In genomic region chr6:70997379-70997778, GRCh38 we compare ENCODE assay signal across 39 cellular contexts. TPM values are rescaled to one million over a fixed set of nuclear protein-coding genes. Genes with fewer than 3 reads are reported as not detected.
"Had no signal": no experiment of that assay in that cellular context is flagged by ENCODE, and none has a peak within 500 bp of the region (broad histone marks: within the 10 kb centered on the region; RNA-seq: fewer than 3 reads in every experiment).

No MANE protein-coding gene starts in this region.

- H3K9me3 ChIP-seq: adrenal gland, body of pancreas, breast epithelium had no signal

- H3K4me1 Mint-ChIP-seq: activated B cell treated with CpG ODN at 0.5 μM for 24 hours; activated CD4-positive, alpha-beta T cell treated with anti-CD3 and anti-CD28 coated beads, Interleukin-2, amount 10 ng/mL, durations not matched to agents 24 days and 14 days; activated naive CD8-positive, alpha-beta T cell treated with anti-CD3 and anti-CD28 coated beads for 36 hours; activated T-helper 17 cell treated with anti-CD3 and anti-CD28 coated beads, Interleukin-2, amount 50 U/mL, for 72 hours had no signal

- H3K4me3 ChIP-seq: adrenal gland, body of pancreas, breast epithelium had no signal

- H3K27ac Mint-ChIP-seq: activated B cell treated with CpG ODN at 0.5 μM for 24 hours; activated CD4-positive, alpha-beta memory T cell treated with anti-CD3 and anti-CD28 coated beads for 36 hours; activated CD4-positive, alpha-beta T cell treated with anti-CD3 and anti-CD28 coated beads, Interleukin-2, amount 10 ng/mL, durations not matched to agents 24 days and 14 days; activated CD8-positive, alpha-beta T cell treated with anti-CD3 and anti-CD28 coated beads for 36 hours; activated naive CD4-positive, alpha-beta T cell treated with anti-CD3 and anti-CD28 coated beads for 36 hours; activated naive CD4-positive, alpha-beta T cell treated with anti-CD3 and anti-CD28 coated beads, Interleukin-2, amount 50 U/mL, for 72 hours; activated naive CD8-positive, alpha-beta T cell treated with anti-CD3 and anti-CD28 coated beads for 36 hours; activated T-cell treated with anti-CD3 and anti-CD28 coated beads, Interleukin-2, amount 50 U/mL, for 72 hours; activated T-helper 1 cell treated with anti-CD3 and anti-CD28 coated beads, Interleukin-12 subunit alpha, Interleukin-12 subunit beta, Interleukin-2, Interleukin-4 antibody, amounts not matched to agents 30 ng/mL and 10 ng/mL and 1 ng/mL, durations not matched to agents 14 hours and 24 hours and 36 hours; activated T-helper 17 cell treated with anti-CD3 and anti-CD28 coated beads, Interleukin-2, amount 50 U/mL, for 72 hours; T-helper 1 cell treated with Interleukin-12 subunit alpha and Interleukin-12 subunit beta and Interleukin-4 antibody, amounts not matched to agents 30 μg/mL and 1 μg/mL, for 36 hours; T-helper 2 cell treated with Interferon-gamma antibody and Interleukin-4, amounts not matched to agents 5 μg/mL and 100 μg/mL, for 36 hours had no signal

- H3K9me3 Mint-ChIP-seq: activated CD4-positive, alpha-beta memory T cell treated with anti-CD3 and anti-CD28 coated beads for 36 hours; activated CD4-positive, alpha-beta T cell treated with anti-CD3 and anti-CD28 coated beads, Interleukin-2, amount 10 ng/mL, durations not matched to agents 24 days and 14 days; activated CD8-positive, alpha-beta T cell treated with anti-CD3 and anti-CD28 coated beads for 36 hours; activated naive CD4-positive, alpha-beta T cell treated with anti-CD3 and anti-CD28 coated beads, Interleukin-2, amount 50 U/mL, for 72 hours; activated naive CD8-positive, alpha-beta T cell treated with anti-CD3 and anti-CD28 coated beads for 36 hours; activated T-cell treated with anti-CD3 and anti-CD28 coated beads, Interleukin-2, amount 50 U/mL, for 4 hours; activated T-cell treated with anti-CD3 and anti-CD28 coated beads, Interleukin-2, amount 50 U/mL, for 72 hours; activated T-helper 1 cell treated with anti-CD3 and anti-CD28 coated beads, Interleukin-12 subunit alpha, Interleukin-12 subunit beta, Interleukin-2, Interleukin-4 antibody, amounts not matched to agents 30 ng/mL and 10 ng/mL and 1 ng/mL, durations not matched to agents 14 hours and 24 hours and 36 hours; activated T-helper 17 cell treated with anti-CD3 and anti-CD28 coated beads, Interleukin-2, amount 50 U/mL, for 72 hours; T-helper 1 cell treated with Interleukin-12 subunit alpha and Interleukin-12 subunit beta and Interleukin-4 antibody, amounts not matched to agents 30 μg/mL and 1 μg/mL, for 36 hours; T-helper 2 cell treated with Interferon-gamma antibody and Interleukin-4, amounts not matched to agents 5 μg/mL and 100 μg/mL, for 36 hours had no signal

- H3K27me3 ChIP-seq: adrenal gland, body of pancreas, brain microvascular endothelial cell, breast epithelium had no signal

- H3K36me3 Mint-ChIP-seq: activated CD4-positive, alpha-beta memory T cell treated with anti-CD3 and anti-CD28 coated beads for 36 hours; activated naive CD4-positive, alpha-beta T cell treated with anti-CD3 and anti-CD28 coated beads, Interleukin-2, amount 50 U/mL, for 72 hours; activated naive CD8-positive, alpha-beta T cell treated with anti-CD3 and anti-CD28 coated beads for 36 hours had no signal

- H3K27ac ChIP-seq: adrenal gland, body of pancreas, brain microvascular endothelial cell, breast epithelium, VCaP had no signal

- FAIRE-seq: astrocyte, TTC549 had no signal

- H3K4me3 Mint-ChIP-seq: activated B cell treated with CpG ODN at 0.5 μM for 24 hours; activated CD4-positive, alpha-beta memory T cell treated with anti-CD3 and anti-CD28 coated beads for 36 hours; activated CD4-positive, alpha-beta T cell treated with anti-CD3 and anti-CD28 coated beads, Interleukin-2, amount 10 ng/mL, durations not matched to agents 24 days and 14 days; activated CD8-positive, alpha-beta T cell treated with anti-CD3 and anti-CD28 coated beads for 36 hours; activated naive CD4-positive, alpha-beta T cell treated with anti-CD3 and anti-CD28 coated beads for 36 hours; activated naive CD8-positive, alpha-beta T cell treated with anti-CD3 and anti-CD28 coated beads for 36 hours; activated T-cell treated with anti-CD3 and anti-CD28 coated beads, Interleukin-2, amount 50 U/mL, for 4 hours; activated T-cell treated with anti-CD3 and anti-CD28 coated beads, Interleukin-2, amount 50 U/mL, for 72 hours; activated T-helper 1 cell treated with anti-CD3 and anti-CD28 coated beads, Interleukin-12 subunit alpha, Interleukin-12 subunit beta, Interleukin-2, Interleukin-4 antibody, amounts not matched to agents 30 ng/mL and 10 ng/mL and 1 ng/mL, durations not matched to agents 14 hours and 24 hours and 36 hours; activated T-helper 17 cell treated with anti-CD3 and anti-CD28 coated beads, Interleukin-2, amount 50 U/mL, for 72 hours; T-helper 1 cell treated with Interleukin-12 subunit alpha and Interleukin-12 subunit beta and Interleukin-4 antibody, amounts not matched to agents 30 μg/mL and 1 μg/mL, for 36 hours; T-helper 2 cell treated with Interferon-gamma antibody and Interleukin-4, amounts not matched to agents 5 μg/mL and 100 μg/mL, for 36 hours had no signal

- H3K36me3 ChIP-seq: adrenal gland, brain microvascular endothelial cell, breast epithelium had no signal

- H3K4me1 ChIP-seq: adrenal gland, body of pancreas, breast epithelium had no signal

- DNase-seq: activated B cell treated with CpG ODN at 0.5 μM for 24 hours; activated CD4-positive, alpha-beta memory T cell treated with anti-CD3 and anti-CD28 coated beads for 36 hours; activated CD4-positive, alpha-beta T cell treated with anti-CD3 and anti-CD28 coated beads for 4 hours; activated CD4-positive, alpha-beta T cell treated with anti-CD3 and anti-CD28 coated beads, Interleukin-2, amount 10 ng/mL, durations not matched to agents 24 days and 14 days; activated CD4-positive, alpha-beta T cell treated with anti-CD3 and anti-CD28 coated beads, Interleukin-2, amount 50 U/mL, for 1 hour; activated CD4-positive, alpha-beta T cell treated with anti-CD3 and anti-CD28 coated beads, Interleukin-2, amount 50 U/mL, for 4 hours; activated CD4-positive, CD25-positive, alpha-beta regulatory T cell treated with anti-CD3 and anti-CD28 coated beads, Interleukin-2, amount 50 U/mL, for 72 hours; activated CD8-positive, alpha-beta memory T cell treated with anti-CD3 and anti-CD28 coated beads, Interleukin-2, amount 50 U/mL, for 4 hours; activated CD8-positive, alpha-beta T cell treated with anti-CD3 and anti-CD28 coated beads for 36 hours; activated effector memory CD4-positive, alpha-beta T cell treated with anti-CD3 and anti-CD28 coated beads, Interleukin-2, amount 50 U/mL, for 16 hours; activated gamma-delta T cell treated with Interleukin-2 at 50 U/mL for 16 hours; activated naive CD4-positive, alpha-beta T cell; activated naive CD4-positive, alpha-beta T cell treated with anti-CD3 and anti-CD28 coated beads for 36 hours; activated naive CD4-positive, alpha-beta T cell treated with anti-CD3 and anti-CD28 coated beads, Interleukin-2, amount 50 U/mL, for 16 hours; activated naive CD8-positive, alpha-beta T cell treated with anti-CD3 and anti-CD28 coated beads for 36 hours; activated T-cell treated with anti-CD3 and anti-CD28 coated beads for 4 hours; activated T-cell treated with anti-CD3 and anti-CD28 coated beads, Interleukin-2, amount 50 U/mL, for 1 hour; activated T-cell treated with anti-CD3 and anti-CD28 coated beads, Interleukin-2, amount 50 U/mL, for 4 hours; activated T-cell treated with anti-CD3 and anti-CD28 coated beads, Interleukin-2, amount 50 U/mL, for 72 hours; adrenal gland; amniotic stem cell; aorta; body of pancreas; brain microvascular endothelial cell; central memory CD4-positive, alpha-beta T cell; T-helper 1 cell; T-helper 2 cell; T-helper 9 cell had no signal

RNA-seq across cellular contexts. Expression of gene B3GAT2, which starts 40.5 kb away (rescaled TPM):
- total RNA-seq: activated B cell treated with CpG ODN at 0.5 μM for 24 hours; activated CD8-positive, alpha-beta memory T cell treated with anti-CD3 and anti-CD28 coated beads for 36 hours; activated naive CD4-positive, alpha-beta T cell treated with anti-CD3 and anti-CD28 coated beads for 36 hours; activated naive CD4-positive, alpha-beta T cell treated with anti-CD3 and anti-CD28 coated beads, Interleukin-2, amount 50 U/mL, for 72 hours; activated T-cell treated with anti-CD3 and anti-CD28 coated beads, Interleukin-2, amount 50 U/mL, for 72 hours; activated T-helper 1 cell treated with anti-CD3 and anti-CD28 coated beads, Interleukin-12 subunit alpha, Interleukin-12 subunit beta, Interleukin-2, Interleukin-4 antibody, amounts not matched to agents 30 ng/mL and 10 ng/mL and 1 ng/mL, durations not matched to agents 14 hours and 24 hours and 36 hours; activated T-helper 17 cell treated with anti-CD3 and anti-CD28 coated beads, Interleukin-2, amount 50 U/mL, for 72 hours; aorta; astrocyte; body of pancreas; cardiac septum had no signal
